ENCODE assay signal across 8 cellular contexts in genomic region chrX:154002215-154002719, GRCh38. TPM values are rescaled to one million over a fixed set of nuclear protein-coding genes. Genes with fewer than 3 reads are reported as not detected.
A peak's percentile ranks its signal among the peaks of the same experiment; 100 is the strongest.
DNase-seq lines count a peak whose midpoint lies in the region; ATAC-seq and TF ChIP-seq lines count a peak whose summit lies in the region.

No MANE protein-coding gene starts in this region.

- H3K36me3 ChIP-seq in OCI-LY1 (ENCODE audit: insufficient read depth, low read length) (no peaks in the 10 kb centered on the region), thymus (ENCODE audit: control insufficient read depth, insufficient read depth) (no peaks in the 10 kb centered on the region)

- no peaks in the 10 kb centered on the region for H3K79me2 ChIP-seq in OCI-LY1 (ENCODE audit: insufficient read depth, low read length)

- H3K4me3 ChIP-seq in OCI-LY1 (ENCODE audit: low read depth, low read length, poor library complexity, severe bottlenecking) (peak overlapping the region; percentile 22), thymus (ENCODE audit: low read length) (no peak overlapping the region)

- peak overlapping the region; percentile 42; the same call in 1 of the 2 replicates for H2AFZ ChIP-seq in OCI-LY1 (ENCODE audit: low read length)

- no peaks in the 10 kb centered on the region for H4K20me1 ChIP-seq in OCI-LY1 (ENCODE audit: insufficient read depth, low read length)

- DNase-seq in ELR (ENCODE audit: low read depth): peak; percentile 59
- DNase-seq in left colon: peak in 1 of 2 donors; percentile 53
- no peak for DNase-seq in LoVo (ENCODE audit: low spot score)

- intact Hi-C loops in left colon (cut with DNase I, micrococcal nuclease): no loop called here

- WGBS in thymus: 6% methylated on average over 17 of the region's 17 CpGs

- TF ChIP-seq CTCF in OCI-LY1 (IDR thresholded peaks at IDR 0.05; ENCODE audit: low read length): no peak

- no peaks in the 10 kb centered on the region for H3K9me2 ChIP-seq in OCI-LY1 (ENCODE audit: low read depth, low read length)

- peaks cover 35% of the 10 kb centered on the region for H3K4me1 ChIP-seq in OCI-LY1 (ENCODE audit: insufficient read depth, low read length, severe bottlenecking)
- peaks cover 3% of the 10 kb centered on the region for H3K4me1 ChIP-seq in thymus (ENCODE audit: control insufficient read depth, insufficient read depth, low read length)

- ATAC-seq in HG03108 (IDR thresholded peaks at IDR 0.05; ENCODE audit: unreplicated experiment) (peak; percentile 65), left colon (peak; percentile 23), HG03039 (IDR thresholded peaks at IDR 0.05; ENCODE audit: unreplicated experiment) (no peak)

- H3K9ac ChIP-seq in OCI-LY1 (ENCODE audit: low read length): peak overlapping the region; percentile 54

- H3K27me3 ChIP-seq in OCI-LY1 (ENCODE audit: insufficient read depth, low read length) (no peaks in the 10 kb centered on the region), thymus (ENCODE audit: control insufficient read depth, insufficient read depth) (no peaks in the 10 kb centered on the region)

- peak overlapping the region; percentile 73 for H3K27ac ChIP-seq in OCI-LY1 (ENCODE audit: low read depth, low read length, poor library complexity, severe bottlenecking)
- H3K27ac ChIP-seq in angular gyrus (ENCODE audit: low read depth, low read length): peak overlapping the region; percentile 80
- H3K27ac ChIP-seq in thymus (ENCODE audit: low read depth): peak overlapping the region; percentile 36

- no peaks in the 10 kb centered on the region for H3F3A ChIP-seq in OCI-LY1 (ENCODE audit: insufficient read depth, low read length)

- H3K4me2 ChIP-seq in OCI-LY1 (ENCODE audit: low read length): peak overlapping the region; percentile 52

- H3K9me3 ChIP-seq in OCI-LY1 (ENCODE audit: low read length) (no peaks in the 10 kb centered on the region), thymus (ENCODE audit: control insufficient read depth) (no peaks in the 10 kb centered on the region)

RNA-seq across cellular contexts. Expression of gene IRAK1, which starts 17.4 kb away (rescaled TPM):
- 100 to 1,000 TPM in 1 of 2 donors, 10 to 100 TPM in 1; 76.1 to 103 TPM for total RNA-seq in left colon
- polyA plus RNA-seq in thymus: 44.0 TPM

RNA-seq across cellular contexts. Expression of gene TMEM187, which starts 29.7 kb away (rescaled TPM):
- 1 to 10 TPM; 8.4 to 9.9 TPM for total RNA-seq in left colon
- polyA plus RNA-seq in thymus: 6.9 TPM

RNA-seq across cellular contexts. Expression of gene HCFC1, which starts 30.6 kb away (rescaled TPM):
- 10 to 100 TPM; 31.9 to 47.9 TPM for total RNA-seq in left colon
- 21.9 TPM for polyA plus RNA-seq in thymus

RNA-seq across cellular contexts. Expression of gene RENBP, which starts 57.8 kb away (rescaled TPM):
- 1 to 10 TPM; 3.8 to 8.6 TPM for total RNA-seq in left colon
- 18.3 TPM for polyA plus RNA-seq in thymus
